12 cellular contexts compared by ENCODE assay signal in genomic region chr15:81940467-81941451, GRCh38.
DNase-seq lines count a peak whose midpoint lies in the region; FAIRE-seq and TF ChIP-seq lines count a peak whose summit lies in the region.
"Had no signal": no experiment of that assay in that cellular context is flagged by ENCODE, and none has a peak within 500 bp of the region (broad histone marks: within the 10 kb centered on the region; RNA-seq: fewer than 3 reads in every experiment).

No MANE protein-coding gene starts in this region.

- peak overlapping the region in 3 of 5 experiments; percentile 9 to 22 (median 21) for H3K27ac Mint-ChIP-seq in brain
- H3K27ac Mint-ChIP-seq in Calu3 (ENCODE audit: unreplicated experiment) = no peak overlapping the region
- H3K27ac Mint-ChIP-seq: activated naive CD4-positive, alpha-beta T cell treated with anti-CD3 and anti-CD28 coated beads, Interleukin-2, amount 50 U/mL, for 72 hours; naive thymus-derived CD8-positive, alpha-beta T cell had no signal

- intact Hi-C loops in Calu3 (cut with micrococcal nuclease; ENCODE audit: unreplicated experiment) = no loop called here

- TF ChIP-seq CTCF in brain (conservative IDR thresholded peaks at IDR 0.05) (no peak), GM10266 (IDR thresholded peaks at IDR 0.05; ENCODE audit: control insufficient read depth, insufficient read depth, low read depth, missing control alignments) (no peak), Calu3 (IDR thresholded peaks at IDR 0.05; ENCODE audit: unreplicated experiment) (no peak)

- CTCF ChIA-PET in Calu3 (lab: Charles Lee) = interaction anchor here (0.6 to 0.7 kb wide), 3 partner anchors 105 to 459 kb away, joined by 3 to 5 read pairs (median 4); partner anchors contain the start of gene MEX3B

- H3K4me1 Mint-ChIP-seq in brain (peaks cover 37% of the 10 kb centered on the region), Calu3 (ENCODE audit: low read depth, unreplicated experiment) (no peaks in the 10 kb centered on the region)

- BruUV-seq in Calu3 (replicated peaks; lab: Mats Ljungman, UMichigan) = no TSS peak

- H3K36me3 Mint-ChIP-seq in brain (peaks cover 32% of the 10 kb centered on the region), Calu3 (ENCODE audit: insufficient read depth, unreplicated experiment) (no peaks in the 10 kb centered on the region)

- FAIRE-seq in frontal cortex (lab: Jason Lieb, UNC) = no peak

- H3K27me3 Mint-ChIP-seq in brain = peaks cover under 1% of the 10 kb centered on the region
- peaks cover 21% of the 10 kb centered on the region for H3K27me3 Mint-ChIP-seq in Calu3 (ENCODE audit: unreplicated experiment)

- H3K4me3 Mint-ChIP-seq in brain (no peak overlapping the region), Calu3 (ENCODE audit: low read depth, unreplicated experiment) (no peak overlapping the region)
- H3K4me3 Mint-ChIP-seq: naive thymus-derived CD8-positive, alpha-beta T cell had no signal

- peaks cover 2 to 15% (median 8%) of the 10 kb centered on the region in 5 experiments for H3K9me3 Mint-ChIP-seq in brain
- H3K9me3 Mint-ChIP-seq in Calu3 (ENCODE audit: low read depth, unreplicated experiment) = peaks cover 10% of the 10 kb centered on the region

- peak; percentile 94 for DNase-seq in EH (ENCODE audit: low read depth)
- peak; percentile 11 for DNase-seq in LHCN-M2 (ENCODE audit: low read depth)
- DNase-seq in myocyte (ENCODE audit: low read depth) = peak; percentile 68
- no peak for DNase-seq in GM10266 (ENCODE audit: extremely low spot score)
- no peak for DNase-seq in Calu3
- DNase-seq in frontal cortex (ENCODE audit: low spot score in 2 of 2) = no peak
- no peak for DNase-seq in NCI-H1694 treated with DMSO at 0.1 percent for 48 hours (lab: John Stamatoyannopoulos, UW)
- DNase-seq: left ventricle myocardium superior; naive thymus-derived CD8-positive, alpha-beta T cell; testis had no signal

Comparison
In these comparisons a context has a peak if more than half of its experiments do, and no peak if none do; other contexts are left out.
1. DNase-seq: peak in EH (single experiment), LHCN-M2 (single experiment) and myocyte (single experiment); none in GM10266 (single experiment), Calu3 (single experiment), frontal cortex (0 of 2) and NCI-H1694 treated with DMSO at 0.1 percent for 48 hours (single experiment).